In the genomic region with DNA sequence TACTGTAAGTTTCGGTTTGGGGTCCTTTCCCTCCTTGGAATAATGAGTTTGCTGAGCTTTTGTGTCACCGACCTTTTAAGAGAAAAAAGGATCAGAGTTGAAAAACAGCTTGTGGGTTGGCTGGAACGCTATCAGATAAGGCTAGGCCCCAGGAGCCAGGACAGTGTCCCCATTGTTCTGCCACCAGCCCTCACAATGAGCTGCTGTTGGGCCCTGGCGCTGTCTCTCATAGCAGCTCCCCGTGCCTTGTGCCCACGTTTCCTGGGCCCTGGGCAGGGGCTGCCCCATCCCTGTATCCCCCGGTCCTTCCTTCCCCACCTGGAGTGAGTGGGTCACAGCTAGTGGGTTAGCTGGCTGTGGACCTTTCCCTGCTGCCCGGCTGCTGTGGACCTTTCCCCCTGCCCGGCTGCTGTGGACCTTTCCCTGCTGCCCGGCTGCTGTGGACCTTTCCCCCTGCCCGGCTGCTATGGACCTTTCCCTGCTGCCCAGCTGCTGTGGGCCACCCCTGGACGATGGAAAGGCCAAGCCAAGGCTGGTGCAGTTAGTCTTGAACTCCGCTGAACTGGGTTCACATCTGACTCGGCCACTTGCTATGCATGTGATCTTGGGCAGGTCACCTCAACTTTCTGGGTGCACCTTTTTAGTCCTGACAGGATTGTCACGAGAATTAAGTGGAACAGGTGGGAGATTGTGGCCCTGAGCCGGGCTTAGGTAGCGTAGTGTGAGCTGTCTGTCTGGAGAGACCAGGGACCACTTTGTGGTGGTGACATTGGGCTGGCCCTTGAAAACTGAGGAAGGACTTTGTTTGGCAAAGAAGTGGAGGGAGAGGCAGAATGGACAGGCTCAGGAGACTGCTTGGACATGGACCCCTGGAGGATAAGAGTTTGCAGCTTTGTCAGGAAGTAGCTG, we compare ENCODE assay signal across 1 cellular context.
TF ChIP-seq lines count a peak whose summit lies in the region.

No MANE protein-coding gene starts in this region.

TF ChIP-seq in HepG2, 621 proteins besides CTCF, POLR2A, EP300 and RAD21 (continued from another document and continues in another):
- TF ChIP-seq PRDM4 (CRISPR knock-in tag; IDR thresholded peaks at IDR 0.05; ENCODE audit: borderline replicate concordance), result no peak
- TF ChIP-seq ZSCAN25 (CRISPR knock-in tag; IDR thresholded peaks at IDR 0.05), result peak; percentile 64
- TF ChIP-seq HMG20A (CRISPR knock-in tag; IDR thresholded peaks at IDR 0.05; ENCODE audit: borderline replicate concordance), result peak; percentile 47; the same call in 1 of the 2 replicates
- 0 out of 2 replicates have a peak, but pooled peaks have one; percentile 24 for TF ChIP-seq MXD3 (CRISPR knock-in tag; IDR thresholded peaks at IDR 0.05)
- TF ChIP-seq MED8 (CRISPR knock-in tag; IDR thresholded peaks at IDR 0.05; ENCODE audit: insufficient replicate concordance), result peak; percentile 17
- TF ChIP-seq, protein P1, sequence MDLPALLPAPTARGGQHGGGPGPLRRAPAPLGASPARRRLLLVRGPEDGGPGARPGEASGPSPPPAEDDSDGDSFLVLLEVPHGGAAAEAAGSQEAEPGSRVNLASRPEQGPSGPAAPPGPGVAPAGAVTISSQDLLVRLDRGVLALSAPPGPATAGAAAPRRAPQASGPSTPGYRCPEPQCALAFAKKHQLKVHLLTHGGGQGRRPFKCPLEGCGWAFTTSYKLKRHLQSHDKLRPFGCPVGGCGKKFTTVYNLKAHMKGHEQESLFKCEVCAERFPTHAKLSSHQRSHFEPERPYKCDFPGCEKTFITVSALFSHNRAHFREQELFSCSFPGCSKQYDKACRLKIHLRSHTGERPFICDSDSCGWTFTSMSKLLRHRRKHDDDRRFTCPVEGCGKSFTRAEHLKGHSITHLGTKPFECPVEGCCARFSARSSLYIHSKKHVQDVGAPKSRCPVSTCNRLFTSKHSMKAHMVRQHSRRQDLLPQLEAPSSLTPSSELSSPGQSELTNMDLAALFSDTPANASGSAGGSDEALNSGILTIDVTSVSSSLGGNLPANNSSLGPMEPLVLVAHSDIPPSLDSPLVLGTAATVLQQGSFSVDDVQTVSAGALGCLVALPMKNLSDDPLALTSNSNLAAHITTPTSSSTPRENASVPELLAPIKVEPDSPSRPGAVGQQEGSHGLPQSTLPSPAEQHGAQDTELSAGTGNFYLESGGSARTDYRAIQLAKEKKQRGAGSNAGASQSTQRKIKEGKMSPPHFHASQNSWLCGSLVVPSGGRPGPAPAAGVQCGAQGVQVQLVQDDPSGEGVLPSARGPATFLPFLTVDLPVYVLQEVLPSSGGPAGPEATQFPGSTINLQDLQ (CRISPR knock-in tag; IDR thresholded peaks at IDR 0.05), result peak; percentile 56; the same call in 1 of the 2 replicates
- peak; percentile 61 for TF ChIP-seq ZNF33B (CRISPR knock-in tag; IDR thresholded peaks at IDR 0.05)
- TF ChIP-seq ZNF720 (CRISPR knock-in tag; IDR thresholded peaks at IDR 0.05), result no peak
- TF ChIP-seq GABPA (IDR thresholded peaks at IDR 0.05; ENCODE audit: low read depth, low read length), result no peak
- TF ChIP-seq GABPA (CRISPR knock-in tag; IDR thresholded peaks at IDR 0.05; ENCODE audit: low read depth), result no peak
- peak; percentile 46; the same call in 1 of the 2 replicates for TF ChIP-seq BRD4 (CRISPR knock-in tag; IDR thresholded peaks at IDR 0.05)
- TF ChIP-seq ZNF367 (CRISPR knock-in tag; IDR thresholded peaks at IDR 0.05; ENCODE audit: borderline replicate concordance), result no peak
- no peak for TF ChIP-seq ZZZ3 (CRISPR knock-in tag; IDR thresholded peaks at IDR 0.05; ENCODE audit: borderline replicate concordance)
- TF ChIP-seq ARID5B (CRISPR knock-in tag; IDR thresholded peaks at IDR 0.05), result peak; percentile 49
- no peak for TF ChIP-seq JUN (CRISPR knock-in tag; IDR thresholded peaks at IDR 0.05)
- TF ChIP-seq RFX5 (IDR thresholded peaks at IDR 0.05; ENCODE audit: low read depth, low read length), result no peak
- TF ChIP-seq ADNP (CRISPR knock-in tag; IDR thresholded peaks at IDR 0.05), result no peak
- no peak for TF ChIP-seq AGO2 (optimal IDR thresholded peaks at IDR 0.05; ENCODE audit: low read depth, low read length)
- TF ChIP-seq NFE2 (CRISPR knock-in tag; IDR thresholded peaks at IDR 0.05), result no peak
- 0 out of 2 replicates have a peak, but pooled peaks have one; percentile 45 for TF ChIP-seq ERF (CRISPR knock-in tag; IDR thresholded peaks at IDR 0.05)
- no peak for TF ChIP-seq FOXA1 (IDR thresholded peaks at IDR 0.05)
- peak; percentile 2; the same call in 1 of the 2 replicates for TF ChIP-seq FOXA1 (CRISPR knock-in tag; IDR thresholded peaks at IDR 0.05)
- peak; percentile 60 for TF ChIP-seq TARDBP (CRISPR knock-in tag; IDR thresholded peaks at IDR 0.05)
- no peak for TF ChIP-seq HOXA9 (CRISPR knock-in tag; IDR thresholded peaks at IDR 0.05; ENCODE audit: borderline replicate concordance)
- TF ChIP-seq ZSCAN12 (CRISPR knock-in tag; IDR thresholded peaks at IDR 0.05), result no peak
- TF ChIP-seq DMTF1 (CRISPR knock-in tag; IDR thresholded peaks at IDR 0.05), result no peak
- 0 out of 2 replicates have a peak, but pooled peaks have one; percentile 36 for TF ChIP-seq ZNF337 (CRISPR knock-in tag; IDR thresholded peaks at IDR 0.05; ENCODE audit: borderline replicate concordance, low read depth)
- TF ChIP-seq NRL (CRISPR knock-in tag; IDR thresholded peaks at IDR 0.05; ENCODE audit: borderline replicate concordance), result no peak
- no peak for TF ChIP-seq RARA (CRISPR knock-in tag; IDR thresholded peaks at IDR 0.05)
- no peak for TF ChIP-seq FOXM1 (CRISPR knock-in tag; IDR thresholded peaks at IDR 0.05)
- no peak for TF ChIP-seq SAFB2 (CRISPR knock-in tag; IDR thresholded peaks at IDR 0.05; ENCODE audit: borderline replicate concordance, low read depth)
- TF ChIP-seq SETDB1 (CRISPR knock-in tag; IDR thresholded peaks at IDR 0.05; ENCODE audit: borderline replicate concordance), result no peak
- no peak for TF ChIP-seq ESRRA (CRISPR knock-in tag; IDR thresholded peaks at IDR 0.05; ENCODE audit: low read depth)
- TF ChIP-seq CREB1 (IDR thresholded peaks at IDR 0.05), result no peak
- no peak for TF ChIP-seq CREB1 (CRISPR knock-in tag; IDR thresholded peaks at IDR 0.05)
- no peak for TF ChIP-seq ZFP36L1 (CRISPR knock-in tag; IDR thresholded peaks at IDR 0.05)
- no peak for TF ChIP-seq SKIL (CRISPR knock-in tag; IDR thresholded peaks at IDR 0.05; ENCODE audit: borderline replicate concordance)
- TF ChIP-seq ZNF24 (IDR thresholded peaks at IDR 0.05), result no peak
- TF ChIP-seq, protein P2, sequence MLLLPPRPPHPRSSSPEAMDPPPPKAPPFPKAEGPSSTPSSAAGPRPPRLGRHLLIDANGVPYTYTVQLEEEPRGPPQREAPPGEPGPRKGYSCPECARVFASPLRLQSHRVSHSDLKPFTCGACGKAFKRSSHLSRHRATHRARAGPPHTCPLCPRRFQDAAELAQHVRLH (CRISPR knock-in tag; IDR thresholded peaks at IDR 0.05; ENCODE audit: borderline replicate concordance, low read depth), result 0 out of 2 replicates have a peak, but pooled peaks have one; percentile 28
- TF ChIP-seq ZNF30 (CRISPR knock-in tag; IDR thresholded peaks at IDR 0.05), result no peak
- no peak for TF ChIP-seq FOXP1 (IDR thresholded peaks at IDR 0.05)
- 0 out of 2 replicates have a peak, but pooled peaks have one; percentile 22 for TF ChIP-seq FOXP1 (CRISPR knock-in tag; IDR thresholded peaks at IDR 0.05)
- TF ChIP-seq NR2F1 (CRISPR knock-in tag; IDR thresholded peaks at IDR 0.05), result no peak
- TF ChIP-seq FOSL1 (CRISPR knock-in tag; IDR thresholded peaks at IDR 0.05; ENCODE audit: borderline replicate concordance), result no peak
- TF ChIP-seq ZNF446 (CRISPR knock-in tag; IDR thresholded peaks at IDR 0.05), result no peak
- no peak for TF ChIP-seq ZSCAN5A (CRISPR knock-in tag; IDR thresholded peaks at IDR 0.05; ENCODE audit: borderline replicate concordance)
- TF ChIP-seq NFE2L2 (IDR thresholded peaks at IDR 0.05; ENCODE audit: low read length), result no peak
- no peak for TF ChIP-seq NCOR1 (IDR thresholded peaks at IDR 0.05; ENCODE audit: borderline replicate concordance, low read length)
